In the genomic region with DNA sequence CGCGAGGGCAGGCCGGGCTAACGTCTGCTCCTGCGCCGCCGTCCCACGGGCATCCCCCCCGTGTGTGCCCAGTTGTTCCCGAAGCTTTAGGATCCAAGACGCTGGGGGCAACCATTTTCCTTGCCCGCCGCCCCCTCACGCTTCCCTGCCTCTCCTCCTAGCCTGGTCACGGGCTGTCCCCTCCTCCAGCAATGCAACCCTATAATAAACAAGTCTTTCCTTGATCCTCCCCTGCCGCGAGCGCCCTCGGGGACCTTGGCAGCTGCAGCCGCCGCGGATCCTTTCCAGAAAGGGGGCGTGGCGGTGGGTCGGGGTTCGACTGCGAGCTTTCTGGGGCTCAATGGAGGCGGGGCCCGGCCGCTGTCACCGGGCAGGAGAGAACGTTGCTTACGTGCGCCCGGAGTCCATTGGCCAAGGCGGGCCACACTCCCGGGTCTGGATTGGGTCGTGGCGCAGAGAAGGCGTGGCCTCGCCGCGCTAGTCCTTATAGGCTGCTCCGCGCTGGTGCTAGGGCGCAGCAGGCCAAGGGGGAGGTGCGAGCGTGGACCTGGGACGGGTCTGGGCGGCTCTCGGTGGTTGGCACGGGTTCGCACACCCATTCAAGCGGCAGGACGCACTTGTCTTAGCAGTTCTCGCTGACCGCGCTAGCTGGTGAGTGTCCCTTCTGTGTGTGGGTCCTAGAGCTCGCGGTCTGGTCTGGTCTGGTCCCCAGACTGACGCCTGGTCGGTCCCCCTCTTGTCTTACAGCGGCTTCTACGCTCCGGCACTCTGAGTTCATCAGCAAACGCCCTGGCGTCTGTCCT, we compare ENCODE assay signal across 1 cellular context.
TF ChIP-seq lines count a peak whose summit lies in the region.

A gene with protein sequence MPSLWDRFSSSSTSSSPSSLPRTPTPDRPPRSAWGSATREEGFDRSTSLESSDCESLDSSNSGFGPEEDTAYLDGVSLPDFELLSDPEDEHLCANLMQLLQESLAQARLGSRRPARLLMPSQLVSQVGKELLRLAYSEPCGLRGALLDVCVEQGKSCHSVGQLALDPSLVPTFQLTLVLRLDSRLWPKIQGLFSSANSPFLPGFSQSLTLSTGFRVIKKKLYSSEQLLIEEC (plus strand): TSS at position 515 of the 803 bp plus-strand sequence. CDS start 293 bp downstream, outside the sequence.

TF ChIP-seq in GM23338, 12 proteins besides CTCF, POLR2A, EP300 and RAD21 (continued from another document):
- TF ChIP-seq, protein P1, sequence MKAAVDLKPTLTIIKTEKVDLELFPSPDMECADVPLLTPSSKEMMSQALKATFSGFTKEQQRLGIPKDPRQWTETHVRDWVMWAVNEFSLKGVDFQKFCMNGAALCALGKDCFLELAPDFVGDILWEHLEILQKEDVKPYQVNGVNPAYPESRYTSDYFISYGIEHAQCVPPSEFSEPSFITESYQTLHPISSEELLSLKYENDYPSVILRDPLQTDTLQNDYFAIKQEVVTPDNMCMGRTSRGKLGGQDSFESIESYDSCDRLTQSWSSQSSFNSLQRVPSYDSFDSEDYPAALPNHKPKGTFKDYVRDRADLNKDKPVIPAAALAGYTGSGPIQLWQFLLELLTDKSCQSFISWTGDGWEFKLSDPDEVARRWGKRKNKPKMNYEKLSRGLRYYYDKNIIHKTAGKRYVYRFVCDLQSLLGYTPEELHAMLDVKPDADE (IDR thresholded peaks at IDR 0.05): peak; percentile 75
TF ChIP-seq in GM23338: peak in this region for 3.
